ENCODE assay signal across 8 cellular contexts in genomic region chr1:27045973-27046558, GRCh38. TPM values are rescaled to one million over a fixed set of nuclear protein-coding genes. Genes with fewer than 3 reads are reported as not detected.
DNase-seq lines count a peak whose midpoint lies in the region; ATAC-seq and TF ChIP-seq lines count a peak whose summit lies in the region.

No MANE protein-coding gene starts in this region.

- H3K27me3 Mint-ChIP-seq in activated CD4-positive, alpha-beta memory T cell treated with anti-CD3 and anti-CD28 coated beads, Interleukin-2, amount 10 ng/mL, durations not matched to agents 7 days and 5 days, result no peaks in the 10 kb centered on the region

- peaks cover 24% of the 10 kb centered on the region for H3K4me1 Mint-ChIP-seq in activated CD4-positive, alpha-beta memory T cell treated with anti-CD3 and anti-CD28 coated beads, Interleukin-2, amount 10 ng/mL, durations not matched to agents 7 days and 5 days

- H3K9me3 Mint-ChIP-seq in activated CD4-positive, alpha-beta memory T cell treated with anti-CD3 and anti-CD28 coated beads, Interleukin-2, amount 10 ng/mL, durations not matched to agents 7 days and 5 days, result no peaks in the 10 kb centered on the region

- H3K9me3 ChIP-seq in effector memory CD4-positive, alpha-beta T cell (ENCODE audit: control insufficient read depth, low read length), result no peaks in the 10 kb centered on the region

- CTCF ChIA-PET in activated CD4-positive, alpha-beta memory T cell treated with anti-CD3 and anti-CD28 coated beads, Interleukin-2, amount 10 ng/mL, durations not matched to agents 7 days and 5 days (lab: Charles Lee), result interaction anchor here (0.6 to 7.5 kb wide), 56 partner anchors 9 to 1284 kb away, joined by 3 to 284 read pairs (median 4); partner anchors contain the start of genes SLC9A1, TRNP1 and WDTC1

- peak; percentile 12 for DNase-seq in GM12864 (ENCODE audit: low read depth)
- DNase-seq in NCI-H226, result peak; percentile 50
- DNase-seq in activated CD4-positive, alpha-beta memory T cell treated with anti-CD3 and anti-CD28 coated beads, Interleukin-2, amount 10 ng/mL, durations not matched to agents 7 days and 5 days, result peak; percentile 71
- DNase-seq in effector memory CD4-positive, alpha-beta T cell, result peak; percentile 20 to 47 (median 32)
- peak; percentile 66 for DNase-seq in middle frontal gyrus (ENCODE audit: extremely low spot score, low spot score)
- peak; percentile 23 to 34 for DNase-seq in stimulated activated CD8-positive, alpha-beta memory T cell treated with anti-CD3 and anti-CD28 coated beads, Interleukin-4, amount 100 ng/mL, for 4 hours (ENCODE audit: low read depth in 2 of 2, low spot score in 1 of 2)

- no peaks in the 10 kb centered on the region for H3K27me3 ChIP-seq in effector memory CD4-positive, alpha-beta T cell (replicated peaks; ENCODE audit: control insufficient read depth, insufficient read depth, low read length, poor library complexity, severe bottlenecking)

- H3K4me3 ChIP-seq in GM12864 (ENCODE audit: low read depth, low read length), result no peak overlapping the region
- no peak overlapping the region for H3K4me3 ChIP-seq in effector memory CD4-positive, alpha-beta T cell (ENCODE audit: insufficient read depth, low read depth, low read length, poor library complexity, severe bottlenecking)

- no peak for ATAC-seq in GM18868 (IDR thresholded peaks at IDR 0.05; ENCODE audit: unreplicated experiment)

- H3K36me3 Mint-ChIP-seq in activated CD4-positive, alpha-beta memory T cell treated with anti-CD3 and anti-CD28 coated beads, Interleukin-2, amount 10 ng/mL, durations not matched to agents 7 days and 5 days (ENCODE audit: low read depth), result no peaks in the 10 kb centered on the region

- peaks cover 9% of the 10 kb centered on the region for H3K4me1 ChIP-seq in effector memory CD4-positive, alpha-beta T cell (ENCODE audit: control insufficient read depth, insufficient read depth, low read length, poor library complexity, severe bottlenecking)

- TF ChIP-seq CTCF in 22Rv1 (IDR thresholded peaks at IDR 0.05), result peak; percentile 94
- peak; percentile 92 for TF ChIP-seq CTCF in GM12864 (IDR thresholded peaks at IDR 0.05; ENCODE audit: low read depth, low read length, missing control alignments)

- no peak overlapping the region for H3K27ac ChIP-seq in 22Rv1
- H3K27ac ChIP-seq in effector memory CD4-positive, alpha-beta T cell (ENCODE audit: insufficient read depth, low read length, poor library complexity, severe bottlenecking), result no peak overlapping the region

- H3K4me3 Mint-ChIP-seq in activated CD4-positive, alpha-beta memory T cell treated with anti-CD3 and anti-CD28 coated beads, Interleukin-2, amount 10 ng/mL, durations not matched to agents 7 days and 5 days, result peak overlapping the region; percentile 76

- POLR2A ChIA-PET in activated CD4-positive, alpha-beta memory T cell treated with anti-CD3 and anti-CD28 coated beads, Interleukin-2, amount 10 ng/mL, durations not matched to agents 7 days and 5 days (lab: Charles Lee), result interaction anchor here (3.0 kb wide), 1 partner anchor 50 kb away, joined by 17 read pairs; no protein-coding TSS in a partner anchor

- no peaks in the 10 kb centered on the region for H3K36me3 ChIP-seq in effector memory CD4-positive, alpha-beta T cell (ENCODE audit: control insufficient read depth, insufficient read depth, low read length)

- peak overlapping the region; percentile 78 for H3K27ac Mint-ChIP-seq in activated CD4-positive, alpha-beta memory T cell treated with anti-CD3 and anti-CD28 coated beads, Interleukin-2, amount 10 ng/mL, durations not matched to agents 7 days and 5 days

RNA-seq across cellular contexts. Expression of gene TENT5B, which starts 33.4 kb away (rescaled TPM):
- total RNA-seq in activated CD4-positive, alpha-beta memory T cell treated with anti-CD3 and anti-CD28 coated beads, Interleukin-2, amount 10 ng/mL, durations not matched to agents 7 days and 5 days, result not detected

RNA-seq across cellular contexts. Expression of gene TRNP1, which starts 52.6 kb away (rescaled TPM):
- not detected for total RNA-seq in activated CD4-positive, alpha-beta memory T cell treated with anti-CD3 and anti-CD28 coated beads, Interleukin-2, amount 10 ng/mL, durations not matched to agents 7 days and 5 days

Comparison
In these comparisons a context has a peak if more than half of its experiments do, and no peak if none do; other contexts are left out.
1. DNase-seq: peak in every context shown above with its lines; median percentile 71 in activated CD4-positive, alpha-beta memory T cell treated with anti-CD3 and anti-CD28 coated beads, Interleukin-2, amount 10 ng/mL, durations not matched to agents 7 days and 5 days; 66 in middle frontal gyrus; 50 in NCI-H226; 32 in effector memory CD4-positive, alpha-beta T cell; 28 in stimulated activated CD8-positive, alpha-beta memory T cell treated with anti-CD3 and anti-CD28 coated beads, Interleukin-4, amount 100 ng/mL, for 4 hours; 12 in GM12864.